1 cellular context compared by ENCODE assay signal in genomic region chr11:88534706-88535105, GRCh38.
TF ChIP-seq lines count a peak whose summit lies in the region.

No MANE protein-coding gene starts in this region.

TF ChIP-seq in endothelial cell of umbilical vein, 7 proteins besides CTCF, POLR2A, EP300 and RAD21:
- peak; percentile 78 for TF ChIP-seq GATA2 (IDR thresholded peaks at IDR 0.05; ENCODE audit: insufficient read depth, insufficient read length, low read depth, low read length)
